20 cellular contexts compared by ENCODE assay signal in genomic region chr6:2775003-2775402, GRCh38.
"Had no signal": no experiment of that assay in that cellular context is flagged by ENCODE, and none has a peak within 500 bp of the region (broad histone marks: within the 10 kb centered on the region; RNA-seq: fewer than 3 reads in every experiment).

No MANE protein-coding gene starts in this region.

- H3K27ac ChIP-seq: SK-N-MC had no signal

- DNase-seq: Karpas-422, KG1, MV-4-11, NCI-H1048, NCI-H1105, NCI-H1417 treated with DMSO at 0.1 percent for 48 hours, NCI-H146, NCI-H1694 treated with DMSO at 0.1 percent for 48 hours, NCI-H1930, NCI-H2081, NCI-H2107, NCI-H2227 treated with DMSO at 0.1 percent for 48 hours, NCI-H524, NCI-H69, NCI-H774, Right ventricle myocardium superior, RPMI8226, SIG-M5 had no signal

- H3K9me3 ChIP-seq: SJSA1 had no signal

- H3K4me3 ChIP-seq: SJSA1, SK-N-MC had no signal

- H3K27me3 ChIP-seq: SJSA1 had no signal
